In genomic region chr14:91378945-91379932, GRCh38 we compare ENCODE assay signal across 11 cellular contexts. TPM values are rescaled to one million over a fixed set of nuclear protein-coding genes. Genes with fewer than 3 reads are reported as not detected.
DNase-seq lines count a peak whose midpoint lies in the region; ATAC-seq, FAIRE-seq and TF ChIP-seq lines count a peak whose summit lies in the region.
"Had no signal": no experiment of that assay in that cellular context is flagged by ENCODE, and none has a peak within 500 bp of the region (broad histone marks: within the 10 kb centered on the region; RNA-seq: fewer than 3 reads in every experiment).

No MANE protein-coding gene starts in this region.

- H3K27me3 ChIP-seq in OCI-LY3 (ENCODE audit: low read depth, low read length) (no peaks in the 10 kb centered on the region), bronchial epithelial cell (ENCODE audit: control insufficient read depth, insufficient read depth, low read length) (no peaks in the 10 kb centered on the region)
- H3K27me3 ChIP-seq: pancreas had no signal

- H3K4me3 ChIP-seq in OCI-LY3 (ENCODE audit: low read length): 0 out of 2 replicates have a peak overlapping the region, but pooled peaks have one; percentile 24
- H3K4me3 ChIP-seq in bronchial epithelial cell (ENCODE audit: low read depth, low read length): no peak overlapping the region
- H3K4me3 ChIP-seq: A549, pancreas had no signal

- peak overlapping the region; percentile 4; the same call in 1 of the 2 replicates for H3K9ac ChIP-seq in OCI-LY3 (ENCODE audit: low read length)

- H3K4me1 ChIP-seq in OCI-LY3 (ENCODE audit: low read length): peaks cover 98% of the 10 kb centered on the region

- POLR2A ChIA-PET in activated CD4-positive, alpha-beta T cell treated with anti-CD3 and anti-CD28 coated beads, Interleukin-2, amount 10 ng/mL, durations not matched to agents 7 days and 5 days (lab: Charles Lee): interaction anchor here (0.6 kb wide), 1 partner anchor 12 kb away, joined by 3 read pairs; no protein-coding TSS in a partner anchor

- intact Hi-C loops in sciatic nerve (cut with DNase I): no loop called here

- H3K36me3 ChIP-seq in OCI-LY3 (replicated peaks; ENCODE audit: low read depth, low read length) (peaks cover 19% of the 10 kb centered on the region), bronchial epithelial cell (ENCODE audit: control insufficient read depth, insufficient read depth, low read length) (peaks cover 2% of the 10 kb centered on the region)
- H3K36me3 ChIP-seq: pancreas had no signal

- TF ChIP-seq CTCF in OCI-LY3 (IDR thresholded peaks at IDR 0.05; ENCODE audit: low read depth, low read length): no peak
- TF ChIP-seq CTCF in bronchial epithelial cell (IDR thresholded peaks at IDR 0.05; ENCODE audit: insufficient read depth, low read length, severe bottlenecking): no peak
- no peak for TF ChIP-seq CTCF in GM10266 (IDR thresholded peaks at IDR 0.05; ENCODE audit: control insufficient read depth, insufficient read depth, low read depth, missing control alignments)

- no peak overlapping the region for H2AFZ ChIP-seq in OCI-LY3 (ENCODE audit: low read depth, low read length)

- no peak overlapping the region for H3K27ac ChIP-seq in OCI-LY3 (ENCODE audit: low read length)
- H3K27ac ChIP-seq: A549, pancreas had no signal

- no peaks in the 10 kb centered on the region for H3K27me3 Mint-ChIP-seq in activated CD4-positive, alpha-beta T cell treated with anti-CD3 and anti-CD28 coated beads, Interleukin-2, amount 10 ng/mL, durations not matched to agents 7 days and 5 days

- no peaks in the 10 kb centered on the region for H3K9me3 Mint-ChIP-seq in activated CD4-positive, alpha-beta T cell treated with anti-CD3 and anti-CD28 coated beads, Interleukin-2, amount 10 ng/mL, durations not matched to agents 7 days and 5 days

- H3K36me3 Mint-ChIP-seq in activated CD4-positive, alpha-beta T cell treated with anti-CD3 and anti-CD28 coated beads, Interleukin-2, amount 10 ng/mL, durations not matched to agents 7 days and 5 days (ENCODE audit: low read depth): peaks cover 56% of the 10 kb centered on the region

- DNase-seq in activated CD4-positive, alpha-beta T cell treated with anti-CD3 and anti-CD28 coated beads, Interleukin-2, amount 10 ng/mL, durations not matched to agents 7 days and 5 days: no peak
- no peak for DNase-seq in activated CD4-positive, alpha-beta T cell treated with anti-CD3 and anti-CD28 coated beads, Interleukin-2, amount 50 U/mL, for 48 hours
- DNase-seq in bronchial epithelial cell (ENCODE audit: low read depth) (no peak), sciatic nerve (ENCODE audit: low spot score) (no peak), GM10266 (ENCODE audit: extremely low spot score) (no peak)
- DNase-seq in stimulated activated CD4-positive, alpha-beta T cell treated with anti-CD3 and anti-CD28 coated beads, Interleukin-1b, Interleukin-23, amount 100 ng/mL, for 48 hours: no peak
- DNase-seq: NCI-H2081 treated with DMSO at 0.1 percent for 48 hours, pancreas had no signal

- no peaks in the 10 kb centered on the region for H3K9me3 ChIP-seq in OCI-LY3 (ENCODE audit: insufficient read depth, low read length)
- H3K9me3 ChIP-seq: A549, pancreas had no signal

- H4K20me1 ChIP-seq in OCI-LY3 (ENCODE audit: insufficient read depth, low read length): peaks cover 74% of the 10 kb centered on the region

- CTCF ChIA-PET in activated CD4-positive, alpha-beta T cell treated with anti-CD3 and anti-CD28 coated beads, Interleukin-2, amount 10 ng/mL, durations not matched to agents 7 days and 5 days (lab: Charles Lee): interaction anchor here (0.6 to 2.3 kb wide), 7 partner anchors 9 to 575 kb away, joined by 3 to 11 read pairs (median 3); no protein-coding TSS in a partner anchor

- H3K27ac Mint-ChIP-seq in activated CD4-positive, alpha-beta T cell treated with anti-CD3 and anti-CD28 coated beads, Interleukin-2, amount 10 ng/mL, durations not matched to agents 7 days and 5 days: peak overlapping the region; percentile 43

- no peak overlapping the region for H3K4me3 Mint-ChIP-seq in activated CD4-positive, alpha-beta T cell treated with anti-CD3 and anti-CD28 coated beads, Interleukin-2, amount 10 ng/mL, durations not matched to agents 7 days and 5 days

- H3K4me2 ChIP-seq in OCI-LY3 (ENCODE audit: low read length): peak overlapping the region; percentile 87
- H3K4me2 ChIP-seq: A549 had no signal

- FAIRE-seq in bronchial epithelial cell (lab: Jason Lieb, UNC): peak; percentile 82
- FAIRE-seq: A549, pancreas had no signal

- peaks cover 96% of the 10 kb centered on the region for H3K4me1 Mint-ChIP-seq in activated CD4-positive, alpha-beta T cell treated with anti-CD3 and anti-CD28 coated beads, Interleukin-2, amount 10 ng/mL, durations not matched to agents 7 days and 5 days

- ATAC-seq in sciatic nerve (peak; percentile 27), HG03571 (IDR thresholded peaks at IDR 0.05; ENCODE audit: unreplicated experiment) (no peak)
- ATAC-seq: A549 had no signal

- H3K79me2 ChIP-seq in OCI-LY3 (ENCODE audit: low read length): peaks cover 98% of the 10 kb centered on the region

RNA-seq across cellular contexts. Expression of gene CCDC88C, which starts 38.4 kb away (rescaled TPM):
- total RNA-seq in activated CD4-positive, alpha-beta T cell treated with anti-CD3 and anti-CD28 coated beads, Interleukin-2, amount 10 ng/mL, durations not matched to agents 7 days and 5 days: 100 to 1,000 TPM; 187 to 193 TPM
- total RNA-seq in bronchial epithelial cell (20.4 and 21.3 TPM in 2 replicates), sciatic nerve (16.2 TPM)
